19 cellular contexts compared by ENCODE assay signal in genomic region chr9:18587988-18588387, GRCh38.
A peak's percentile ranks its signal among the peaks of the same experiment; 100 is the strongest.
DNase-seq lines count a peak whose midpoint lies in the region; ATAC-seq and TF ChIP-seq lines count a peak whose summit lies in the region.
"Had no signal": no experiment of that assay in that cellular context is flagged by ENCODE, and none has a peak within 500 bp of the region (broad histone marks: within the 10 kb centered on the region; RNA-seq: fewer than 3 reads in every experiment).

No MANE protein-coding gene starts in this region.

- H3K18ac ChIP-seq in IMR-90 (ENCODE audit: low read depth, low read length) = no peak overlapping the region

- H3K4me2 ChIP-seq in IMR-90 (ENCODE audit: low read depth, low read length) = no peak overlapping the region
- H3K4me2 ChIP-seq: A549 had no signal

- no peaks in the 10 kb centered on the region for H3K36me3 Mint-ChIP-seq in MCF 10A (ENCODE audit: insufficient read depth, unreplicated experiment)
- H3K36me3 Mint-ChIP-seq: IgD-negative memory B cell had no signal

- H3K27me3 Mint-ChIP-seq in MCF 10A (ENCODE audit: insufficient read depth, unreplicated experiment) = no peaks in the 10 kb centered on the region
- H3K27me3 Mint-ChIP-seq: IgD-negative memory B cell had no signal

- ATAC-seq in IMR-90 (ENCODE audit: low read depth) (no peak), GM19467 (IDR thresholded peaks at IDR 0.05; ENCODE audit: unreplicated experiment) (no peak)
- ATAC-seq: A549 had no signal

- H3K14ac ChIP-seq in IMR-90 (replicated peaks; ENCODE audit: low read depth, low read length) = no peak overlapping the region

- H3K4ac ChIP-seq in IMR-90 (ENCODE audit: low read depth, low read length) = no peak overlapping the region

- intact Hi-C loops in IMR-90 (cut with micrococcal nuclease) (no loop called here), MCF 10A (cut with micrococcal nuclease) (no loop called here)

- H3K79me1 ChIP-seq in IMR-90 (ENCODE audit: low read depth in 1 of 2, low read length in 2 of 2) = no peaks in the 10 kb centered on the region

- no peak overlapping the region for H2AFZ ChIP-seq in IMR-90 (replicated peaks; ENCODE audit: low read length, poor library complexity)

- no peak overlapping the region for H3K27ac Mint-ChIP-seq in MCF 10A (ENCODE audit: low read depth, unreplicated experiment)
- H3K27ac Mint-ChIP-seq: IgD-negative memory B cell had no signal

- H3K27ac ChIP-seq in IMR-90 (ENCODE audit: insufficient read depth, low read length) = no peak overlapping the region
- no peak overlapping the region for H3K27ac ChIP-seq in brain microvascular endothelial cell
- H3K27ac ChIP-seq: A549 had no signal

- H3K4me1 ChIP-seq in IMR-90 (ENCODE audit: control insufficient read depth, insufficient read depth, low read length) = no peaks in the 10 kb centered on the region
- H3K4me1 ChIP-seq: A549 had no signal

- dilution Hi-C loops in IMR-90 (cut with HindIII; ENCODE audit: low sequenced_read_pairs, unreplicated experiment) = no loop called here

- in situ Hi-C loops in IMR-90 (cut with MboI; ENCODE audit: low sequenced_read_pairs) (no loop called here), brain microvascular endothelial cell (cut with HindIII; ENCODE audit: low pct_ligation_motif_present, low sequenced_read_pairs) (no loop called here)

- H2BK15ac ChIP-seq in IMR-90 (ENCODE audit: low read depth, low read length) = no peak overlapping the region

- H3K23ac ChIP-seq in IMR-90 (ENCODE audit: low read depth, low read length) = no peak overlapping the region

- no CpG with 5 or more reads among the region's 2 CpGs for WGBS in IMR-90 (ENCODE audit: extremely low coverage in 2 of 2, insufficient read length in 1 of 2), 2 experiments

- H3K4me3 Mint-ChIP-seq in MCF 10A (ENCODE audit: unreplicated experiment) = no peak overlapping the region
- H3K4me3 Mint-ChIP-seq: IgD-negative memory B cell had no signal

- no peak overlapping the region for H4K5ac ChIP-seq in IMR-90 (ENCODE audit: low read depth, low read length)

- peaks cover 21% of the 10 kb centered on the region for H3K9me3 Mint-ChIP-seq in MCF 10A (ENCODE audit: unreplicated experiment)

- H3K4me3 ChIP-seq in IMR-90 (ENCODE audit: insufficient read depth, low read depth, low read length) = no peak overlapping the region
- H3K4me3 ChIP-seq in brain microvascular endothelial cell (ENCODE audit: low read depth, low read length) = no peak overlapping the region
- no peak overlapping the region for H3K4me3 ChIP-seq in foreskin fibroblast (ENCODE audit: low read depth in 1 of 2, low read length in 2 of 2)
- H3K4me3 ChIP-seq: A549 had no signal

- no peak overlapping the region for H4K91ac ChIP-seq in IMR-90 (ENCODE audit: insufficient read depth, low read depth, low read length)

- no peak overlapping the region for H2BK5ac ChIP-seq in IMR-90 (ENCODE audit: low read depth, low read length, poor library complexity, severe bottlenecking)

- H2AK5ac ChIP-seq in IMR-90 (ENCODE audit: low read depth, low read length) = no peak overlapping the region

- no peak overlapping the region for H2AK9ac ChIP-seq in IMR-90 (replicated peaks; ENCODE audit: low read depth, low read length, poor library complexity)

- no peak overlapping the region for H3K9ac ChIP-seq in IMR-90 (ENCODE audit: low read depth, low read length)

- H3K36me3 ChIP-seq in IMR-90 (ENCODE audit: control insufficient read depth, insufficient read depth, low read length) (no peaks in the 10 kb centered on the region), brain microvascular endothelial cell (replicated peaks) (no peaks in the 10 kb centered on the region)

- POLR2A ChIA-PET in IMR-90 (lab: Charles Lee; ENCODE audit: unreplicated experiment) = no interaction called here
- POLR2A ChIA-PET in MCF 10A (lab: Yijun Ruan, JAX) = interaction anchor here (0.6 to 0.7 kb wide), 2 partner anchors 11 to 79 kb away, joined by 3 to 4 read pairs; no protein-coding TSS in a partner anchor

- no peak for TF ChIP-seq POLR2A in IMR-90 (IDR thresholded peaks at IDR 0.05; ENCODE audit: low read depth, low read length)

- no peak overlapping the region for H3K56ac ChIP-seq in IMR-90 (ENCODE audit: extremely low read depth, insufficient read depth, low read length)

- TF ChIP-seq CTCF in IMR-90 (conservative IDR thresholded peaks at IDR 0.05; ENCODE audit: low read depth, low read length) (no peak), brain microvascular endothelial cell (IDR thresholded peaks at IDR 0.05; ENCODE audit: low read depth, low read length, missing control alignments) (no peak), MCF 10A (IDR thresholded peaks at IDR 0.05; ENCODE audit: unreplicated experiment) (no peak), foreskin fibroblast (IDR thresholded peaks at IDR 0.05; ENCODE audit: low read depth, low read length) (no peak)

- BruUV-seq in IMR-90 (replicated peaks; lab: Mats Ljungman, UMichigan) (no TSS peak), MCF 10A (replicated peaks; lab: Mats Ljungman, UMichigan) (no TSS peak)

- H3K9me1 ChIP-seq in IMR-90 (ENCODE audit: insufficient read depth, low read length) = no peaks in the 10 kb centered on the region

- H2BK120ac ChIP-seq in IMR-90 (ENCODE audit: low read depth, low read length) = no peak overlapping the region

- peaks cover 2% of the 10 kb centered on the region; the same call in 1 of the 2 replicates for H3K9me3 ChIP-seq in IMR-90 (ENCODE audit: control insufficient read depth, insufficient read depth, low read length)
- H3K9me3 ChIP-seq: A549 had no signal

- no peaks in the 10 kb centered on the region for H3K4me1 Mint-ChIP-seq in MCF 10A (ENCODE audit: insufficient read depth, unreplicated experiment)
- H3K4me1 Mint-ChIP-seq: IgD-negative memory B cell had no signal

- H3K27me3 ChIP-seq in IMR-90 (ENCODE audit: control insufficient read depth, insufficient read depth, low read length) (no peaks in the 10 kb centered on the region), brain microvascular endothelial cell (replicated peaks) (no peaks in the 10 kb centered on the region)

- H4K20me1 ChIP-seq in IMR-90 (ENCODE audit: insufficient read depth, low read length) = no peaks in the 10 kb centered on the region

- peak; percentile 67 for DNase-seq in EL
- peak; percentile 19 for DNase-seq in IMR-90
- DNase-seq in brain microvascular endothelial cell = peak; percentile 56
- peak; percentile 67 for DNase-seq in myocyte (ENCODE audit: low read depth)
- no peak for DNase-seq in MCF 10A (ENCODE audit: unreplicated experiment)
- no peak for DNase-seq in foreskin fibroblast
- no peak for DNase-seq in DMS 273 (lab: John Stamatoyannopoulos, UW; ENCODE audit: unreplicated experiment)
- DNase-seq: C1 segment of cervical spinal cord; DMS153; Kasumi-1; NCI-H1417; NCI-H187 treated with DMSO at 0.1 percent for 48 hours; NCI-H2171; NCI-H446 treated with DMSO at 0.1 percent for 48 hours; NK-92 treated with Interleukin-12 subunit alpha and Interleukin-12 subunit beta, amount 100 ng/mL, for 24 hours; SIG-M5 had no signal

- CTCF ChIA-PET in IMR-90 (lab: Yijun Ruan, JAX) (interaction anchor here (0.7 kb wide), 1 partner anchor 10 kb away, joined by 3 read pairs; no protein-coding TSS in a partner anchor), MCF 10A (lab: Yijun Ruan, JAX) (no interaction called here)

- no peak overlapping the region for H2BK20ac ChIP-seq in IMR-90 (ENCODE audit: low read depth, low read length)

- no peak overlapping the region for H4K8ac ChIP-seq in IMR-90 (ENCODE audit: low read depth in 2 of 2, low read length in 2 of 2)

- TF ChIP-seq RAD21 in IMR-90 (IDR thresholded peaks at IDR 0.05; ENCODE audit: low read length) = no peak

TF ChIP-seq in IMR-90, 13 proteins besides CTCF, POLR2A, EP300 and RAD21:
- no peak for TF ChIP-seq ELK1 (IDR thresholded peaks at IDR 0.05; ENCODE audit: borderline replicate concordance, low read depth, low read length)

Comparison
In these comparisons a context has a peak if more than half of its experiments do, and no peak if none do; other contexts are left out.
1. DNase-seq: peak in EL (single experiment), IMR-90 (single experiment), brain microvascular endothelial cell (single experiment) and myocyte (single experiment); none in MCF 10A (single experiment), foreskin fibroblast (0 of 2) and DMS 273 (single experiment).